ENCODE assay signal across 9 cellular contexts in the genomic region with DNA sequence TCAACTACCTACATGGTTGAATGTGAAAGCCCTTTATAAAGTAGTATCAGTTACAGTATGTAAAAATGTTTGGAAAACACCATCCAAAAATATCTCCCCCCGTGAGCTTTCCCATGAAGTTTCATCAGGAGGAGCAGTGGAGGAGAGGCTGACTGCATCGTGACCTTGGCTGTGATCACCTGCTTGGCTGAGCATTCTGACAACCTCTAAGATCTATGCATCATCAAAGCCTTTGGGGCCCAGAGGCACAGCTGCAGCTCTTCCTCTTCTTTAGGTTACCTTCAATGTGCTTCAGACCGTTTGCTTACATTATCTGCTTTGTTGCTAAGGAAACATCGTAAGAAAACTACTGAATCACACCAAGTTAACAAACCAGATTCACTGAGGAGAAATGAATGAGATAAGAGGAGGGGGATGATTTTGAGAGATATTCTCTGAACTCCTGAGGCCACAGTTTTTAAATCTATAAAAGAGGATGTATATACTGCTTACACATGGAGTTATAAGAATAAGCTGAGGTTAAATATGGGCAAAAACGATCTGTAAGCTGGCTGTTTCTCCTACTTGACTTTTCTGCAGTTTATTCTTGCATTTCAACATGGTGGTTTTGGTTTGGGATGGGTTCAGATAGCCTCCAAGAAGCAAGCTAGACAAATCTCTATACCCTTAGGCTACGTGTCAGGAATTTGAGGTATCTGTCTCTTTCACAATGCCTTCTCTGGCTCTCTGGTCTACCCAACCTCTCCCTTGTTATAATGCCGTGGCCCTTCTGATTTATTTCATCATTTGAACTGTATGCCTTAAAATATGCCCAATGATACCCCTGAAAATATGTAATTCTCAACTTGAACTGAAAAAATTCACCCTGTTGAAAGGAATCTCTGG.
DNase-seq lines count a peak whose midpoint lies in the region; ATAC-seq, FAIRE-seq and TF ChIP-seq lines count a peak whose summit lies in the region.
"Had no signal": no experiment of that assay in that cellular context is flagged by ENCODE, and none has a peak within 500 bp of the region (broad histone marks: within the 10 kb centered on the region; RNA-seq: fewer than 3 reads in every experiment).

No MANE protein-coding gene starts in this region.

- no peak for TF ChIP-seq CTCF in SU-DHL-6 (IDR thresholded peaks at IDR 0.05; ENCODE audit: insufficient read depth, low read length, poor library complexity, severe bottlenecking)

- H4K20me1 ChIP-seq in SU-DHL-6 (ENCODE audit: low read depth, low read length): no peaks in the 10 kb centered on the region

- H3K4me1 Mint-ChIP-seq in stimulated activated naive CD8-positive, alpha-beta T cell treated with anti-CD3 and anti-CD28 coated beads, Interleukin-15, amount 100 ng/mL, for 72 hours: peaks cover 80% of the 10 kb centered on the region

- H3K4me3 Mint-ChIP-seq in stimulated activated naive CD8-positive, alpha-beta T cell treated with anti-CD3 and anti-CD28 coated beads, Interleukin-15, amount 100 ng/mL, for 72 hours: peak overlapping the region; percentile 28 to 53

- no peak for FAIRE-seq in RCC 7860 (lab: Jason Lieb, UNC)

- no peaks in the 10 kb centered on the region for H3K27me3 ChIP-seq in SU-DHL-6 (ENCODE audit: low read length)
- H3K27me3 ChIP-seq in effector memory CD4-positive, alpha-beta T cell (replicated peaks; ENCODE audit: control insufficient read depth, insufficient read depth, low read length, poor library complexity, severe bottlenecking): no peaks in the 10 kb centered on the region
- H3K27me3 ChIP-seq: right lobe of liver had no signal

- H3K4me3 ChIP-seq in SU-DHL-6 (ENCODE audit: insufficient read depth, low read length, poor library complexity, severe bottlenecking): peak overlapping the region; percentile 91
- H3K4me3 ChIP-seq in effector memory CD4-positive, alpha-beta T cell (ENCODE audit: insufficient read depth, low read depth, low read length, poor library complexity, severe bottlenecking): peak overlapping the region; percentile 12
- H3K4me3 ChIP-seq: right lobe of liver had no signal

- H3K4me1 ChIP-seq in effector memory CD4-positive, alpha-beta T cell (ENCODE audit: control insufficient read depth, insufficient read depth, low read length, poor library complexity, severe bottlenecking): peaks cover 68% of the 10 kb centered on the region
- H3K4me1 ChIP-seq: right lobe of liver had no signal

- H3K27me3 Mint-ChIP-seq in stimulated activated naive CD8-positive, alpha-beta T cell treated with anti-CD3 and anti-CD28 coated beads, Interleukin-15, amount 100 ng/mL, for 72 hours: no peaks in the 10 kb centered on the region

- peak overlapping the region; percentile 95 for H3K4me2 ChIP-seq in SU-DHL-6 (ENCODE audit: low read depth, low read length, poor library complexity, severe bottlenecking)

- peak overlapping the region; percentile 94 for H3K27ac ChIP-seq in SU-DHL-6 (ENCODE audit: low read depth, low read length)
- H3K27ac ChIP-seq in effector memory CD4-positive, alpha-beta T cell (ENCODE audit: insufficient read depth, low read length, poor library complexity, severe bottlenecking): peak overlapping the region; percentile 80
- H3K27ac ChIP-seq: right lobe of liver had no signal

- H3K27ac Mint-ChIP-seq in stimulated activated naive CD8-positive, alpha-beta T cell treated with anti-CD3 and anti-CD28 coated beads, Interleukin-15, amount 100 ng/mL, for 72 hours: peak overlapping the region; percentile 28 to 79

- H2AFZ ChIP-seq in SU-DHL-6 (ENCODE audit: low read depth, low read length, severe bottlenecking): no peak overlapping the region

- peaks cover 86% of the 10 kb centered on the region for H3F3A ChIP-seq in SU-DHL-6 (ENCODE audit: insufficient read depth)

- peaks cover 80% of the 10 kb centered on the region for H3K79me2 ChIP-seq in SU-DHL-6 (ENCODE audit: insufficient read depth, low read length)

- peaks cover 41% of the 10 kb centered on the region for H3K36me3 ChIP-seq in SU-DHL-6 (ENCODE audit: low read length)
- no peaks in the 10 kb centered on the region for H3K36me3 ChIP-seq in effector memory CD4-positive, alpha-beta T cell (ENCODE audit: control insufficient read depth, insufficient read depth, low read length)
- H3K36me3 ChIP-seq: right lobe of liver had no signal

- no peaks in the 10 kb centered on the region for H3K9me2 ChIP-seq in SU-DHL-6 (replicated peaks; ENCODE audit: insufficient read depth, low read length)

- peak overlapping the region; percentile 86 for H3K9ac ChIP-seq in SU-DHL-6 (ENCODE audit: low read length)

- no peaks in the 10 kb centered on the region for H3K9me3 Mint-ChIP-seq in stimulated activated naive CD8-positive, alpha-beta T cell treated with anti-CD3 and anti-CD28 coated beads, Interleukin-15, amount 100 ng/mL, for 72 hours

- DNase-seq in effector memory CD4-positive, alpha-beta T cell: peak; percentile 7 to 49 (median 26)
- DNase-seq in stimulated activated naive CD8-positive, alpha-beta T cell treated with anti-CD3 and anti-CD28 coated beads, Interleukin-15, amount 100 ng/mL, for 72 hours: peak; percentile 29 to 54
- DNase-seq in pons (ENCODE audit: low spot score) (no peak), RCC 7860 (ENCODE audit: low spot score) (no peak), LoVo (ENCODE audit: low spot score) (no peak)
- DNase-seq: right lobe of liver had no signal

- no peaks in the 10 kb centered on the region for H3K9me3 ChIP-seq in SU-DHL-6 (ENCODE audit: insufficient read depth, low read length)
- no peaks in the 10 kb centered on the region for H3K9me3 ChIP-seq in effector memory CD4-positive, alpha-beta T cell (ENCODE audit: control insufficient read depth, low read length)
- H3K9me3 ChIP-seq: right lobe of liver had no signal

- ATAC-seq in GM18870 (IDR thresholded peaks at IDR 0.05; ENCODE audit: unreplicated experiment) (peak; percentile 32), HG02943 (IDR thresholded peaks at IDR 0.05; ENCODE audit: low read depth, unreplicated experiment) (peak; percentile 47)
- ATAC-seq in stimulated activated naive CD8-positive, alpha-beta T cell treated with anti-CD3 and anti-CD28 coated beads, Interleukin-15, amount 100 ng/mL, for 72 hours: peak; percentile 67

Comparison
In these comparisons a context has a peak if more than half of its experiments do, and no peak if none do; other contexts are left out.
1. DNase-seq: peak in effector memory CD4-positive, alpha-beta T cell (3 of 3) and stimulated activated naive CD8-positive, alpha-beta T cell treated with anti-CD3 and anti-CD28 coated beads, Interleukin-15, amount 100 ng/mL, for 72 hours (2 of 2); none in pons (single experiment), RCC 7860 (single experiment) and LoVo (single experiment).
2. Peak in every context shown above with its lines, with median percentiles within 50 percentile points of each other: ATAC-seq.